In the genomic region with DNA sequence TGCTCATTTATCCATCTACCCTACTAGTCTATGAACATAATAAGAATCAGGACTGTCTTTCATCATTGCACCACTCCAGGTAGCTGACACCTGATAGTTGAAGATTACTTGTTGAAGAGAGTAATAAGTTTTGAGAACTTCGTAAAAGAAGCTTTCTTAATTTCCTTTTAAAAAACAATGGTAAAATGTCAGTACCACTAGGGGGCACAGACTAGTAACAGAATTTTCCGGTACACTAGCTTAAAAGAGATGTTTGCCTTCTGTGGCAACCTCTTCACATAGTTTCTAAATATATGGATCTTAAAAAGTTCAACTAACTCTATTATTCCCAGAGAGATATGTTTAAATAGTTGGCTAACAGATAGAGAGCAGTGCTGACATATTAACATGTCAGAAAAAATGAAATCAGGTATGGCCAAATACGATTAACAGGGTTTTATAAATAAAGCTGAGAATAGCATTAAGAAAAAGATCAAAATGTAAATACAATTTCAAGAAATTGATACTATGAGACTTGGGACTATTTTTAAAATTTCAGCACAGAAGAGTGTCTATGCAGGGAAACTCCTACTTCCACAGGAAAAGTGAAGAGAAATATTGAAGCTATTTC, we compare ENCODE assay signal across 8 cellular contexts. TPM values are rescaled to one million over a fixed set of nuclear protein-coding genes. Genes with fewer than 3 reads are reported as not detected.
DNase-seq lines count a peak whose midpoint lies in the region; ATAC-seq and TF ChIP-seq lines count a peak whose summit lies in the region.

No MANE protein-coding gene starts in this region.

- H3K79me2 ChIP-seq in parathyroid adenoma = no peaks in the 10 kb centered on the region

- no peak for DNase-seq in activated naive CD8-positive, alpha-beta T cell treated with anti-CD3 and anti-CD28 coated beads, Interleukin-2, amount 50 U/mL, for 24 hours
- DNase-seq in NCI-H69 (lab: John Stamatoyannopoulos, UW) = peak; percentile 39
- no peak for DNase-seq in endothelial cell (ENCODE audit: low spot score)
- DNase-seq in T1000 (lab: John Stamatoyannopoulos, UW) = no peak
- no peak for DNase-seq in activated CD4-positive, CD25-positive, alpha-beta regulatory T cell (lab: John Stamatoyannopoulos, UW)

- no peaks in the 10 kb centered on the region for H3K9me3 ChIP-seq in parathyroid adenoma (ENCODE audit: control insufficient read depth, low read length)

- peaks cover 57% of the 10 kb centered on the region for H3K4me1 Mint-ChIP-seq in activated naive CD8-positive, alpha-beta T cell (ENCODE audit: low read depth)
- H3K4me1 Mint-ChIP-seq in activated naive CD8-positive, alpha-beta T cell treated with anti-CD3 and anti-CD28 coated beads, Interleukin-2, amount 50 U/mL, for 24 hours = peaks cover 51% of the 10 kb centered on the region
- H3K4me1 Mint-ChIP-seq in endothelial cell (ENCODE audit: unreplicated experiment) = peaks cover 15% of the 10 kb centered on the region

- no peak for ATAC-seq in activated naive CD8-positive, alpha-beta T cell treated with anti-CD3 and anti-CD28 coated beads, Interleukin-2, amount 50 U/mL, for 24 hours
- ATAC-seq in GM21528 (IDR thresholded peaks at IDR 0.05; ENCODE audit: low FRiP score, unreplicated experiment) = no peak

- no peaks in the 10 kb centered on the region for H3K36me3 Mint-ChIP-seq in activated naive CD8-positive, alpha-beta T cell
- no peaks in the 10 kb centered on the region for H3K36me3 Mint-ChIP-seq in activated naive CD8-positive, alpha-beta T cell treated with anti-CD3 and anti-CD28 coated beads, Interleukin-2, amount 50 U/mL, for 24 hours (ENCODE audit: low read depth)
- H3K36me3 Mint-ChIP-seq in endothelial cell (ENCODE audit: low read depth, unreplicated experiment) = no peaks in the 10 kb centered on the region

- no peak overlapping the region for H2AFZ ChIP-seq in parathyroid adenoma

- no peaks in the 10 kb centered on the region for H3K9me3 Mint-ChIP-seq in activated naive CD8-positive, alpha-beta T cell (ENCODE audit: low read depth)
- H3K9me3 Mint-ChIP-seq in activated naive CD8-positive, alpha-beta T cell treated with anti-CD3 and anti-CD28 coated beads, Interleukin-2, amount 50 U/mL, for 24 hours = no peaks in the 10 kb centered on the region
- H3K9me3 Mint-ChIP-seq in endothelial cell (ENCODE audit: unreplicated experiment) = no peaks in the 10 kb centered on the region

- H3K9ac ChIP-seq in parathyroid adenoma = no peak overlapping the region

- H3K4me1 ChIP-seq in parathyroid adenoma = no peaks in the 10 kb centered on the region

- no peak overlapping the region for H3K4me3 Mint-ChIP-seq in activated naive CD8-positive, alpha-beta T cell
- H3K4me3 Mint-ChIP-seq in activated naive CD8-positive, alpha-beta T cell treated with anti-CD3 and anti-CD28 coated beads, Interleukin-2, amount 50 U/mL, for 24 hours = no peak overlapping the region
- no peak overlapping the region for H3K4me3 Mint-ChIP-seq in endothelial cell (ENCODE audit: unreplicated experiment)

- H3K4me3 ChIP-seq in parathyroid adenoma (ENCODE audit: low read depth, low read length) = no peak overlapping the region

- peak; percentile 69 for TF ChIP-seq CTCF in endothelial cell (IDR thresholded peaks at IDR 0.05; ENCODE audit: unreplicated experiment)
- peak; percentile 50 for TF ChIP-seq CTCF in parathyroid adenoma (IDR thresholded peaks at IDR 0.05)

- H3K4me2 ChIP-seq in parathyroid adenoma (ENCODE audit: low read length) = no peak overlapping the region

- H3K27ac ChIP-seq in parathyroid adenoma = no peak overlapping the region

- no peaks in the 10 kb centered on the region for H3K36me3 ChIP-seq in parathyroid adenoma (ENCODE audit: control insufficient read depth, insufficient read depth, low read length)

- peak overlapping the region; percentile 55 for H3K27ac Mint-ChIP-seq in activated naive CD8-positive, alpha-beta T cell
- H3K27ac Mint-ChIP-seq in activated naive CD8-positive, alpha-beta T cell treated with anti-CD3 and anti-CD28 coated beads, Interleukin-2, amount 50 U/mL, for 24 hours = no peak overlapping the region
- no peak overlapping the region for H3K27ac Mint-ChIP-seq in endothelial cell (ENCODE audit: unreplicated experiment)

- H3K27me3 Mint-ChIP-seq in activated naive CD8-positive, alpha-beta T cell = no peaks in the 10 kb centered on the region
- H3K27me3 Mint-ChIP-seq in activated naive CD8-positive, alpha-beta T cell treated with anti-CD3 and anti-CD28 coated beads, Interleukin-2, amount 50 U/mL, for 24 hours = no peaks in the 10 kb centered on the region
- peaks cover 14% of the 10 kb centered on the region for H3K27me3 Mint-ChIP-seq in endothelial cell (ENCODE audit: unreplicated experiment)

- peaks cover under 1% of the 10 kb centered on the region for H3K27me3 ChIP-seq in parathyroid adenoma (ENCODE audit: control insufficient read depth, insufficient read depth, low read length)

RNA-seq across cellular contexts. Expression of a gene that starts 5.4 kb away (rescaled TPM):
- 0.08 TPM for total RNA-seq in endothelial cell (ENCODE audit: unreplicated experiment)
